ENCODE assay signal across 17 cellular contexts in the genomic region with DNA sequence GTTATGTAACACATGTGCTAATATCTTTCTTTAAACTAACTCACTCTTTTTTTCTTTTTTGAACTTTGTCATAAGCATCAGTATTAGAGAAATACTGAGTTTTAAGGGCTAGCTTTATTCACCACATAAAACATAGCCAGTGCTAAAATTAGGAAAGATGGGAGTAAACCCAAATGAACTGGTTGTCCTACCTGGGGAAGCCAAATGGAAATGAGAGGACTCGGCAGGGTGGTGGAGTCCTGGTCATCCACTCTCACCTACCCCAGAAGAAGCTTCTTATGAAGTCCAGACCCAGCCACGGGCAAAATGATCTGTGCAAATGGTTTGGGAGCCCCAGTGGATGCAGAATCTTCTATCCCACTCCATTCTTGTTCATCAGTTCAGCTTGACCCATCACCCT. TPM values are rescaled to one million over a fixed set of nuclear protein-coding genes. Genes with fewer than 3 reads are reported as not detected.
DNase-seq lines count a peak whose midpoint lies in the region; ATAC-seq and TF ChIP-seq lines count a peak whose summit lies in the region.
"Had no signal": no experiment of that assay in that cellular context is flagged by ENCODE, and none has a peak within 500 bp of the region (broad histone marks: within the 10 kb centered on the region; RNA-seq: fewer than 3 reads in every experiment).

No MANE protein-coding gene starts in this region.

- no peaks in the 10 kb centered on the region for H3K9me3 Mint-ChIP-seq in T-helper 1 cell treated with Interleukin-12 subunit alpha and Interleukin-12 subunit beta and Interleukin-4 antibody, amounts not matched to agents 30 μg/mL and 1 μg/mL, for 36 hours
- no peaks in the 10 kb centered on the region for H3K9me3 Mint-ChIP-seq in activated naive CD8-positive, alpha-beta T cell treated with anti-CD3 and anti-CD28 coated beads, Interleukin-2, amount 10 ng/mL, durations not matched to agents 7 days and 5 days
- H3K9me3 Mint-ChIP-seq in activated naive CD8-positive, alpha-beta T cell treated with anti-CD3 and anti-CD28 coated beads for 36 hours = peaks cover 5% of the 10 kb centered on the region
- H3K9me3 Mint-ChIP-seq: CD4-positive, alpha-beta T cell had no signal

- H3K79me2 ChIP-seq in osteoblast (ENCODE audit: insufficient read depth, low read length) = no peaks in the 10 kb centered on the region

- peaks cover 27% of the 10 kb centered on the region for H3K4me1 Mint-ChIP-seq in T-helper 1 cell treated with Interleukin-12 subunit alpha and Interleukin-12 subunit beta and Interleukin-4 antibody, amounts not matched to agents 30 μg/mL and 1 μg/mL, for 36 hours (ENCODE audit: low read depth)
- peaks cover 22% of the 10 kb centered on the region for H3K4me1 Mint-ChIP-seq in activated naive CD8-positive, alpha-beta T cell treated with anti-CD3 and anti-CD28 coated beads, Interleukin-2, amount 10 ng/mL, durations not matched to agents 7 days and 5 days
- H3K4me1 Mint-ChIP-seq in activated naive CD8-positive, alpha-beta T cell treated with anti-CD3 and anti-CD28 coated beads for 36 hours = peaks cover 24% of the 10 kb centered on the region

- H3K4me3 ChIP-seq in osteoblast (ENCODE audit: insufficient read depth, low read length) (no peak overlapping the region), H7 (ENCODE audit: insufficient read depth, low read depth, low read length) (no peak overlapping the region)
- H3K4me3 ChIP-seq: A549, GM12878, HAP-1 had no signal

- no peak for TF ChIP-seq CTCF in osteoblast (IDR thresholded peaks at IDR 0.05; ENCODE audit: extremely low read depth, low read depth, low read length)

- H3K4me3 Mint-ChIP-seq in T-helper 1 cell treated with Interleukin-12 subunit alpha and Interleukin-12 subunit beta and Interleukin-4 antibody, amounts not matched to agents 30 μg/mL and 1 μg/mL, for 36 hours = no peak overlapping the region
- no peak overlapping the region for H3K4me3 Mint-ChIP-seq in activated naive CD8-positive, alpha-beta T cell treated with anti-CD3 and anti-CD28 coated beads, Interleukin-2, amount 10 ng/mL, durations not matched to agents 7 days and 5 days
- H3K4me3 Mint-ChIP-seq in activated naive CD8-positive, alpha-beta T cell treated with anti-CD3 and anti-CD28 coated beads for 36 hours = no peak overlapping the region
- H3K4me3 Mint-ChIP-seq: CD4-positive, alpha-beta T cell had no signal

- POLR2A ChIA-PET in activated naive CD8-positive, alpha-beta T cell treated with anti-CD3 and anti-CD28 coated beads, Interleukin-2, amount 10 ng/mL, durations not matched to agents 7 days and 5 days (lab: Charles Lee) = no interaction called here

- no peaks in the 10 kb centered on the region for H3K27me3 Mint-ChIP-seq in T-helper 1 cell treated with Interleukin-12 subunit alpha and Interleukin-12 subunit beta and Interleukin-4 antibody, amounts not matched to agents 30 μg/mL and 1 μg/mL, for 36 hours (ENCODE audit: low read depth)
- no peaks in the 10 kb centered on the region for H3K27me3 Mint-ChIP-seq in activated naive CD8-positive, alpha-beta T cell treated with anti-CD3 and anti-CD28 coated beads, Interleukin-2, amount 10 ng/mL, durations not matched to agents 7 days and 5 days
- no peaks in the 10 kb centered on the region for H3K27me3 Mint-ChIP-seq in activated naive CD8-positive, alpha-beta T cell treated with anti-CD3 and anti-CD28 coated beads for 36 hours

- no peak overlapping the region for H3K27ac ChIP-seq in osteoblast (ENCODE audit: low read depth, low read length)
- H3K27ac ChIP-seq: 22Rv1, A549, C4-2B had no signal

- H3K4me2 ChIP-seq in osteoblast (ENCODE audit: insufficient read depth, low read length) = no peak overlapping the region
- H3K4me2 ChIP-seq: A549 had no signal

- peaks cover 5% of the 10 kb centered on the region for H3K4me1 ChIP-seq in osteoblast (ENCODE audit: insufficient read depth, low read length)
- H3K4me1 ChIP-seq: HAP-1 had no signal

- peaks cover 24% of the 10 kb centered on the region for H3K36me3 Mint-ChIP-seq in T-helper 1 cell treated with Interleukin-12 subunit alpha and Interleukin-12 subunit beta and Interleukin-4 antibody, amounts not matched to agents 30 μg/mL and 1 μg/mL, for 36 hours (ENCODE audit: low read depth)
- H3K36me3 Mint-ChIP-seq in activated naive CD8-positive, alpha-beta T cell treated with anti-CD3 and anti-CD28 coated beads, Interleukin-2, amount 10 ng/mL, durations not matched to agents 7 days and 5 days = peaks cover 15% of the 10 kb centered on the region
- peaks cover 3% of the 10 kb centered on the region for H3K36me3 Mint-ChIP-seq in activated naive CD8-positive, alpha-beta T cell treated with anti-CD3 and anti-CD28 coated beads for 36 hours

- H3K27me3 ChIP-seq in osteoblast (ENCODE audit: insufficient read depth, low read length) = no peaks in the 10 kb centered on the region
- H3K27me3 ChIP-seq in H7 (ENCODE audit: control insufficient read depth, insufficient read depth, low read length) = peaks cover under 1% of the 10 kb centered on the region; the same call in 1 of the 2 replicates

- H4K20me1 ChIP-seq in osteoblast (ENCODE audit: insufficient read depth, low read length) = no peaks in the 10 kb centered on the region

- H3K36me3 ChIP-seq in osteoblast (ENCODE audit: insufficient read depth, low read length) = no peaks in the 10 kb centered on the region
- no peaks in the 10 kb centered on the region for H3K36me3 ChIP-seq in H7 (replicated peaks; ENCODE audit: control insufficient read depth, insufficient read depth, low read length)
- H3K36me3 ChIP-seq: HAP-1 had no signal

- DNase-seq in T-helper 1 cell (no peak), osteoblast (ENCODE audit: insufficient read length, low spot score, missing footprints) (peak; percentile 27), H7 (no peak), SHP77 treated with DMSO at 0.1 percent for 48 hours (lab: John Stamatoyannopoulos, UW) (no peak)
- no peak for DNase-seq in activated naive CD8-positive, alpha-beta T cell treated with anti-CD3 and anti-CD28 coated beads, Interleukin-2, amount 10 ng/mL, durations not matched to agents 7 days and 5 days
- no peak for DNase-seq in activated naive CD8-positive, alpha-beta T cell treated with anti-CD3 and anti-CD28 coated beads for 36 hours
- DNase-seq: AML-193; CD4-positive, alpha-beta T cell; DMS153; DMS79 treated with DMSO at 0.1 percent for 48 hours had no signal

- no peak overlapping the region for H2AFZ ChIP-seq in osteoblast (ENCODE audit: low read length)

- no peaks in the 10 kb centered on the region for H3K9me3 ChIP-seq in osteoblast (ENCODE audit: low read depth, low read length)
- H3K9me3 ChIP-seq: A549, HAP-1 had no signal

- peak overlapping the region; percentile 1 for H3K27ac Mint-ChIP-seq in T-helper 1 cell treated with Interleukin-12 subunit alpha and Interleukin-12 subunit beta and Interleukin-4 antibody, amounts not matched to agents 30 μg/mL and 1 μg/mL, for 36 hours
- H3K27ac Mint-ChIP-seq in activated naive CD8-positive, alpha-beta T cell treated with anti-CD3 and anti-CD28 coated beads, Interleukin-2, amount 10 ng/mL, durations not matched to agents 7 days and 5 days = peak overlapping the region; percentile 3
- H3K27ac Mint-ChIP-seq in activated naive CD8-positive, alpha-beta T cell treated with anti-CD3 and anti-CD28 coated beads for 36 hours = no peak overlapping the region
- H3K27ac Mint-ChIP-seq: CD4-positive, alpha-beta T cell had no signal

- no peak for ATAC-seq in activated naive CD8-positive, alpha-beta T cell treated with anti-CD3 and anti-CD28 coated beads, Interleukin-2, amount 10 ng/mL, durations not matched to agents 7 days and 5 days (ENCODE audit: low read depth)

RNA-seq across cellular contexts. Expression of gene MDGA1, which starts 56.1 kb away (rescaled TPM):
- total RNA-seq in activated naive CD8-positive, alpha-beta T cell treated with anti-CD3 and anti-CD28 coated beads, Interleukin-2, amount 10 ng/mL, durations not matched to agents 7 days and 5 days = 10 to 100 TPM; 16.4 to 23.0 TPM
- total RNA-seq in activated naive CD8-positive, alpha-beta T cell treated with anti-CD3 and anti-CD28 coated beads for 36 hours = 1 to 10 TPM in 1 of 2 experiments, under 1 TPM in 1; 0.89 to 1.2 TPM
- total RNA-seq in osteoblast = 6.2 and 10.6 TPM in 2 replicates
- total RNA-seq in H7 (2014; rRNA removed; shearing (Covaris generic)) = 0.67 and 0.90 TPM in 2 replicates
- total RNA-seq: HT-29 had no signal
